Comparison of ENCODE assay signal across 2 cellular contexts in genomic region chr6:5277589-5277988, GRCh38.
A peak's percentile ranks its signal among the peaks of the same experiment; 100 is the strongest.
TF ChIP-seq lines count a peak whose summit lies in the region.

No MANE protein-coding gene starts in this region.

TF ChIP-seq in IMR-90, 13 proteins besides CTCF, POLR2A, EP300 and RAD21:
- TF ChIP-seq ELK1 (IDR thresholded peaks at IDR 0.05; ENCODE audit: borderline replicate concordance, low read depth, low read length) = no peak
- TF ChIP-seq FOS (IDR thresholded peaks at IDR 0.05; ENCODE audit: low read depth, low read length) = no peak
- TF ChIP-seq MAFK (IDR thresholded peaks at IDR 0.05; ENCODE audit: low read depth, low read length) = peak; percentile 80
- no peak for TF ChIP-seq SMC3 (IDR thresholded peaks at IDR 0.05; ENCODE audit: low read depth, low read length)
- no peak for TF ChIP-seq RCOR1 (IDR thresholded peaks at IDR 0.05; ENCODE audit: insufficient replicate concordance, low read length)
- TF ChIP-seq USF2 (IDR thresholded peaks at IDR 0.05; ENCODE audit: low read depth, low read length) = no peak
- no peak for TF ChIP-seq MAZ (IDR thresholded peaks at IDR 0.05; ENCODE audit: borderline replicate concordance, low read depth, low read length)
- TF ChIP-seq MXI1 (IDR thresholded peaks at IDR 0.05; ENCODE audit: borderline replicate concordance, low read depth, low read length) = no peak

TF ChIP-seq in K562, 482 proteins besides CTCF, POLR2A, EP300 and RAD21:
- TF ChIP-seq ZBTB34 (CRISPR knock-in tag; IDR thresholded peaks at IDR 0.05) (no peak), ZFP30 (CRISPR knock-in tag; IDR thresholded peaks at IDR 0.05; ENCODE audit: borderline replicate concordance) (no peak), PBX2 (CRISPR knock-in tag; IDR thresholded peaks at IDR 0.05; ENCODE audit: low read depth) (no peak), PBX2 (tag; conservative IDR thresholded peaks at IDR 0.05; ENCODE audit: low read depth) (no peak), C11orf30 (IDR thresholded peaks at IDR 0.05; ENCODE audit: low read depth) (peak; percentile 79), ARHGAP35 (IDR thresholded peaks at IDR 0.05; ENCODE audit: partially characterized antibody) (no peak), RBM22 (IDR thresholded peaks at IDR 0.05; ENCODE audit: low read depth, low read length, poor library complexity, severe bottlenecking) (no peak), MAFF (IDR thresholded peaks at IDR 0.05; ENCODE audit: low read length) (peak; percentile 78), SAFB (IDR thresholded peaks at IDR 0.05; ENCODE audit: borderline replicate concordance, low read depth, low read length) (no peak), ZNF316 (IDR thresholded peaks at IDR 0.05) (peak; percentile 91), HDAC6 (IDR thresholded peaks at IDR 0.05; ENCODE audit: low read depth, low read length) (no peak), ZNF696 (CRISPR knock-in tag; conservative IDR thresholded peaks at IDR 0.05) (no peak), FOXO4 (CRISPR knock-in tag; IDR thresholded peaks at IDR 0.05) (no peak), MAFK (IDR thresholded peaks at IDR 0.05; ENCODE audit: low read length) (peak; percentile 63; the same call in 1 of the 2 replicates), ZNF512 (tag; IDR thresholded peaks at IDR 0.05) (no peak), MAFG (tag; conservative IDR thresholded peaks at IDR 0.05) (peak; percentile 73)
TF ChIP-seq in K562: peak in this region for 5.
